In genomic region chr22:29722587-29722986, GRCh38 we compare ENCODE assay signal across 15 cellular contexts. TPM values are rescaled to one million over a fixed set of nuclear protein-coding genes. Genes with fewer than 3 reads are reported as not detected.
DNase-seq lines count a peak whose midpoint lies in the region; ATAC-seq lines count a peak whose summit lies in the region.
"Had no signal": no experiment of that assay in that cellular context is flagged by ENCODE, and none has a peak within 500 bp of the region (broad histone marks: within the 10 kb centered on the region; RNA-seq: fewer than 3 reads in every experiment).

No MANE protein-coding gene starts in this region.

- no peak overlapping the region for H3K27ac ChIP-seq in neuronal stem cell (replicated peaks; ENCODE audit: low read length)
- H3K27ac ChIP-seq: HL-60 had no signal

- no peak overlapping the region for H3K4me3 ChIP-seq in neuronal stem cell (ENCODE audit: low read length in 2 of 2)

- peaks cover 0 to 5% of the 10 kb centered on the region in 2 donors for H3K4me1 ChIP-seq in neuronal stem cell (ENCODE audit: control insufficient read depth in 2 of 2, insufficient read depth in 1 of 2, low read depth in 1 of 2, low read length in 2 of 2)

- no peak overlapping the region for H2AFZ ChIP-seq in neuronal stem cell (ENCODE audit: low read length)

- H3K4me2 ChIP-seq in neuronal stem cell (ENCODE audit: insufficient read depth, low read length, poor library complexity, severe bottlenecking): no peak overlapping the region

- peaks cover 3% of the 10 kb centered on the region for H3K79me1 ChIP-seq in neuronal stem cell (ENCODE audit: low read depth, low read length)

- peaks cover 18 to 77% (median 42%) of the 10 kb centered on the region in 3 experiments for H3K27me3 ChIP-seq in neuronal stem cell (ENCODE audit: control insufficient read depth in 3 of 3, insufficient read depth in 3 of 3, low read depth in 1 of 3, low read length in 3 of 3)

- no peaks in the 10 kb centered on the region for H3K36me3 ChIP-seq in neuronal stem cell (replicated peaks in 1 of 2; ENCODE audit: control insufficient read depth in 2 of 2, insufficient read depth in 2 of 2, low read length in 2 of 2)
- H3K36me3 ChIP-seq: BE2C had no signal

- no peak overlapping the region for H2BK120ac ChIP-seq in neuronal stem cell (ENCODE audit: low read depth, low read length)

- H2AK5ac ChIP-seq in neuronal stem cell (ENCODE audit: low read depth, low read length): no peak overlapping the region

- DNase-seq in M059J (ENCODE audit: low read depth) (peak; percentile 62), astrocyte of the hippocampus (ENCODE audit: low read depth, low spot score) (peak; percentile 64), neuronal stem cell (ENCODE audit: low spot score) (no peak), hypothalamus (lab: John Stamatoyannopoulos, UW) (no peak), amygdala (lab: John Stamatoyannopoulos, UW) (no peak)
- no peak for DNase-seq in activated CD4-positive, alpha-beta T cell treated with anti-CD3 and anti-CD28 coated beads for 48 hours
- DNase-seq: CD4-positive, CD25-positive, alpha-beta regulatory T cell; CD8-positive, alpha-beta memory T cell; COR-L47; DMS 273 treated with DMSO at 0.1 percent for 48 hours; DMS53 had no signal

- no CpG with 5 or more reads among the region's 16 CpGs for WGBS in neuronal stem cell (ENCODE audit: extremely low coverage in 2 of 2, insufficient read length in 2 of 2, insufficient replicate concordance in 1 of 2), 2 donors

- H3K4ac ChIP-seq in neuronal stem cell (ENCODE audit: low read length): no peak overlapping the region

- peak overlapping the region; percentile 67 for H3K23ac ChIP-seq in neuronal stem cell (ENCODE audit: low read depth, low read length, poor library complexity)

- H3K9me3 ChIP-seq in neuronal stem cell (replicated peaks in 1 of 2; ENCODE audit: control insufficient read depth in 2 of 2, insufficient read depth in 1 of 2, low read depth in 1 of 2, low read length in 2 of 2): peaks cover 0 to 2% of the 10 kb centered on the region in 2 donors
- H3K9me3 ChIP-seq: BE2C had no signal

- H3K18ac ChIP-seq in neuronal stem cell (ENCODE audit: low read length): no peak overlapping the region

- no peak overlapping the region for H3K14ac ChIP-seq in neuronal stem cell (ENCODE audit: low read length)

- H4K91ac ChIP-seq in neuronal stem cell (ENCODE audit: low read depth, low read length, poor library complexity): no peak overlapping the region

- peak overlapping the region; percentile 66 for H2BK12ac ChIP-seq in neuronal stem cell (ENCODE audit: low read length)

- no peak overlapping the region for H2BK15ac ChIP-seq in neuronal stem cell (ENCODE audit: low read length)

- no peak overlapping the region for H2BK5ac ChIP-seq in neuronal stem cell (ENCODE audit: low read length)

- H3K9ac ChIP-seq in neuronal stem cell (ENCODE audit: low read depth, low read length, poor library complexity): no peak overlapping the region

- no peak overlapping the region for H4K8ac ChIP-seq in neuronal stem cell (ENCODE audit: low read depth, low read length)

- no peak for ATAC-seq in HG02870 (IDR thresholded peaks at IDR 0.05; ENCODE audit: unreplicated experiment)
- ATAC-seq: HCT116 had no signal

RNA-seq across cellular contexts. Expression of gene CABP7, which starts 2.8 kb away (rescaled TPM):
- 0.52 and 1.7 TPM in 2 replicates for total RNA-seq in M059J (2014; rRNA removed; shearing (Covaris generic))
- 0.04 TPM for polyA plus RNA-seq in neuronal stem cell (2013, experiment 1 of 2)
- polyA plus RNA-seq in neuronal stem cell (2013, experiment 2 of 2): 0.04 TPM
- polyA plus RNA-seq: CD8-positive, alpha-beta memory T cell had no signal

RNA-seq across cellular contexts. Expression of gene ZMAT5, which starts 44.2 kb away (rescaled TPM):
- total RNA-seq in M059J (2014; rRNA removed; shearing (Covaris generic)): 19.4 and 27.5 TPM in 2 replicates
- polyA plus RNA-seq in neuronal stem cell (2013, experiment 1 of 2): 23.3 TPM
- 23.0 TPM for polyA plus RNA-seq in neuronal stem cell (2013, experiment 2 of 2)

RNA-seq across cellular contexts. Expression of gene UQCR10, which starts 44.6 kb away (rescaled TPM):
- 126 and 140 TPM in 2 replicates for total RNA-seq in M059J (2014; rRNA removed; shearing (Covaris generic))
- polyA plus RNA-seq in neuronal stem cell (2013, experiment 1 of 2): 169 TPM
- 171 TPM for polyA plus RNA-seq in neuronal stem cell (2013, experiment 2 of 2)

Comparison
In these comparisons a context has a peak if more than half of its experiments do, and no peak if none do; other contexts are left out.
1. DNase-seq: peak in M059J (single experiment) and astrocyte of the hippocampus (single experiment); none in neuronal stem cell (single experiment), activated CD4-positive, alpha-beta T cell treated with anti-CD3 and anti-CD28 coated beads for 48 hours (single experiment), hypothalamus (0 of 51) and amygdala (0 of 56).